In genomic region chr18:59685501-59685900, GRCh38 we compare ENCODE assay signal across 16 cellular contexts. TPM values are rescaled to one million over a fixed set of nuclear protein-coding genes. Genes with fewer than 3 reads are reported as not detected.
DNase-seq lines count a peak whose midpoint lies in the region; ATAC-seq and TF ChIP-seq lines count a peak whose summit lies in the region.
"Had no signal": no experiment of that assay in that cellular context is flagged by ENCODE, and none has a peak within 500 bp of the region (broad histone marks: within the 10 kb centered on the region; RNA-seq: fewer than 3 reads in every experiment).

No MANE protein-coding gene starts in this region.

- peak overlapping the region; percentile 59; the same call in 1 of the 2 replicates for H3K14ac ChIP-seq in IMR-90 (replicated peaks; ENCODE audit: low read depth, low read length)

- peaks cover 55 to 71% of the 10 kb centered on the region in 2 experiments for H3K79me1 ChIP-seq in IMR-90 (ENCODE audit: low read depth in 1 of 2, low read length in 2 of 2)

- H2BK15ac ChIP-seq in IMR-90 (ENCODE audit: low read depth, low read length), result 0 out of 3 replicates have a peak overlapping the region, but pooled peaks have one; percentile 27

- dilution Hi-C loops in IMR-90 (cut with HindIII; ENCODE audit: low sequenced_read_pairs, unreplicated experiment), result no loop called here

- H4K5ac ChIP-seq in IMR-90 (ENCODE audit: low read depth, low read length), result no peak overlapping the region

- H2BK120ac ChIP-seq in IMR-90 (ENCODE audit: low read depth, low read length), result no peak overlapping the region

- no peak overlapping the region for H3K9ac ChIP-seq in IMR-90 (ENCODE audit: low read depth, low read length)

- no peak for TF ChIP-seq POLR2A in IMR-90 (IDR thresholded peaks at IDR 0.05; ENCODE audit: low read depth, low read length)

- CTCF ChIA-PET in IMR-90 (lab: Yijun Ruan, JAX), result interaction anchor here (1.4 to 1.5 kb wide), 2 partner anchors 11 to 138 kb away, joined by 5 read pairs; partner anchors contain the start of gene CCBE1

- H3K4me1 ChIP-seq in IMR-90 (ENCODE audit: control insufficient read depth, insufficient read depth, low read length), result peaks cover 29% of the 10 kb centered on the region

- peak overlapping the region; percentile 71; the same call in 1 of the 2 replicates for H2AK5ac ChIP-seq in IMR-90 (ENCODE audit: low read depth, low read length)

- no peak for TF ChIP-seq CTCF in IMR-90 (conservative IDR thresholded peaks at IDR 0.05; ENCODE audit: low read depth, low read length)
- no peak for TF ChIP-seq CTCF in fibroblast of the aortic adventitia (IDR thresholded peaks at IDR 0.05; ENCODE audit: insufficient read depth, low read length)

- no peak overlapping the region for H4K91ac ChIP-seq in IMR-90 (ENCODE audit: insufficient read depth, low read depth, low read length)

- H2AK9ac ChIP-seq in IMR-90 (replicated peaks; ENCODE audit: low read depth, low read length, poor library complexity), result peak overlapping the region; percentile 8

- in situ Hi-C loops in IMR-90 (cut with MboI; ENCODE audit: low sequenced_read_pairs), result no loop called here

- POLR2A ChIA-PET in IMR-90 (lab: Charles Lee; ENCODE audit: unreplicated experiment), result no interaction called here

- intact Hi-C loops in IMR-90 (cut with micrococcal nuclease) (no loop called here), left colon (cut with DNase I, micrococcal nuclease) (no loop called here)

- H2BK20ac ChIP-seq in IMR-90 (ENCODE audit: low read depth, low read length), result no peak overlapping the region

- no TSS peak for BruUV-seq in IMR-90 (replicated peaks; lab: Mats Ljungman, UMichigan)

- peaks cover 8% of the 10 kb centered on the region; the same call in 1 of the 2 replicates for H4K20me1 ChIP-seq in IMR-90 (ENCODE audit: insufficient read depth, low read length)

- no peak for DNase-seq in IMR-90
- DNase-seq in astrocyte of the hippocampus (ENCODE audit: low read depth, low spot score), result peak; percentile 31
- DNase-seq in fibroblast of the aortic adventitia (ENCODE audit: low read depth), result peak; percentile 45
- DNase-seq in renal cortical epithelial cell (ENCODE audit: low read depth), result peak; percentile 57
- DNase-seq in left colon, result no peak
- DNase-seq in NCI-H524 treated with DMSO at 0.1 percent for 48 hours (lab: John Stamatoyannopoulos, UW), result no peak
- DNase-seq in stimulated activated naive CD4-positive, alpha-beta T cell treated with Interleukin-2 at 50 U/mL for 16 hours (lab: John Stamatoyannopoulos, UW), result no peak
- DNase-seq: ACHN; CD4-positive, CD25-positive, alpha-beta regulatory T cell; H7; NCI-H1930; NCI-H446 treated with DMSO at 0.1 percent for 48 hours; NCI-H82; PC-3 had no signal

- TF ChIP-seq RAD21 in IMR-90 (IDR thresholded peaks at IDR 0.05; ENCODE audit: low read length), result no peak

- H3K18ac ChIP-seq in IMR-90 (ENCODE audit: low read depth, low read length), result no peak overlapping the region; the same call in 1 of the 2 replicates

- H3K36me3 ChIP-seq in IMR-90 (ENCODE audit: control insufficient read depth, insufficient read depth, low read length), result no peaks in the 10 kb centered on the region

- H3K4ac ChIP-seq in IMR-90 (ENCODE audit: low read depth, low read length), result no peak overlapping the region

- H2AFZ ChIP-seq in IMR-90 (replicated peaks; ENCODE audit: low read length, poor library complexity), result peak overlapping the region; percentile 3

- 17% methylated on average over 2 of the region's 4 CpGs; no CpG with 5 or more reads in 1 of the 2 experiments for WGBS in IMR-90 (ENCODE audit: extremely low coverage in 2 of 2, insufficient read length in 1 of 2), 2 experiments

- peak overlapping the region; percentile 10; the same call in 1 of the 2 replicates for H3K4me2 ChIP-seq in IMR-90 (ENCODE audit: low read depth, low read length)

- no peak overlapping the region for H3K4me3 ChIP-seq in IMR-90 (ENCODE audit: insufficient read depth, low read depth, low read length)
- no peak overlapping the region for H3K4me3 ChIP-seq in fibroblast of the aortic adventitia (ENCODE audit: low read depth, low read length)

- no peak overlapping the region for H3K27ac ChIP-seq in IMR-90 (ENCODE audit: insufficient read depth, low read length)
- H3K27ac ChIP-seq: RWPE1 had no signal

- no peaks in the 10 kb centered on the region for H3K27me3 ChIP-seq in IMR-90 (ENCODE audit: control insufficient read depth, insufficient read depth, low read length)

- H3K23ac ChIP-seq in IMR-90 (ENCODE audit: low read depth, low read length), result peak overlapping the region; percentile 56

- ATAC-seq in IMR-90 (ENCODE audit: low read depth) (no peak; the same call in 1 of the 2 replicates), left colon (no peak)
- ATAC-seq: PC-3 had no signal

- no peak overlapping the region for H2BK5ac ChIP-seq in IMR-90 (ENCODE audit: low read depth, low read length, poor library complexity, severe bottlenecking)

- H3K56ac ChIP-seq in IMR-90 (ENCODE audit: extremely low read depth, insufficient read depth, low read length), result no peak overlapping the region; the same call in 1 of the 2 replicates

- no peaks in the 10 kb centered on the region for H3K9me3 ChIP-seq in IMR-90 (ENCODE audit: control insufficient read depth, insufficient read depth, low read length)

- peaks cover 14% of the 10 kb centered on the region for H3K9me1 ChIP-seq in IMR-90 (ENCODE audit: insufficient read depth, low read length)

- peak overlapping the region in 1 of 2 experiments; percentile 51; a peak in 1 of 4 replicates for H4K8ac ChIP-seq in IMR-90 (ENCODE audit: low read depth in 2 of 2, low read length in 2 of 2)

TF ChIP-seq in IMR-90, 13 proteins besides CTCF, POLR2A, EP300 and RAD21:
- TF ChIP-seq CHD1 (IDR thresholded peaks at IDR 0.05; ENCODE audit: low read depth, low read length), result no peak
- no peak for TF ChIP-seq USF2 (IDR thresholded peaks at IDR 0.05; ENCODE audit: low read depth, low read length)
- no peak for TF ChIP-seq RFX5 (IDR thresholded peaks at IDR 0.05; ENCODE audit: low read depth, low read length)
- no peak for TF ChIP-seq RCOR1 (IDR thresholded peaks at IDR 0.05; ENCODE audit: insufficient replicate concordance, low read length)
- no peak for TF ChIP-seq BHLHE40 (IDR thresholded peaks at IDR 0.05; ENCODE audit: low read depth, low read length)
- TF ChIP-seq CEBPB (IDR thresholded peaks at IDR 0.05; ENCODE audit: low read depth, low read length), result no peak
- TF ChIP-seq FOS (IDR thresholded peaks at IDR 0.05; ENCODE audit: low read depth, low read length), result no peak
- no peak for TF ChIP-seq MAFK (IDR thresholded peaks at IDR 0.05; ENCODE audit: low read depth, low read length)
- no peak for TF ChIP-seq MXI1 (IDR thresholded peaks at IDR 0.05; ENCODE audit: borderline replicate concordance, low read depth, low read length)
- TF ChIP-seq SMC3 (IDR thresholded peaks at IDR 0.05; ENCODE audit: low read depth, low read length), result no peak
- no peak for TF ChIP-seq ELK1 (IDR thresholded peaks at IDR 0.05; ENCODE audit: borderline replicate concordance, low read depth, low read length)
- no peak for TF ChIP-seq MAZ (IDR thresholded peaks at IDR 0.05; ENCODE audit: borderline replicate concordance, low read depth, low read length)
- TF ChIP-seq NFE2L2 (IDR thresholded peaks at IDR 0.05; ENCODE audit: low read depth, low read length), result no peak

RNA-seq across cellular contexts. Expression of gene CCBE1, which starts 11.7 kb away (rescaled TPM):
- 93.9 and 148 TPM in 2 replicates for total RNA-seq in IMR-90 (2012; rRNA removed)
- 64.8 and 65.1 TPM in 2 replicates for polyA plus RNA-seq in IMR-90 (2012; rRNA removed)
- 37.7 and 114 TPM in 2 replicates for polyA plus RNA-seq in IMR-90 (2012; cell fraction: cytosol; rRNA removed)
- polyA plus RNA-seq in IMR-90 (2012; cell fraction: nucleus; rRNA removed; ENCODE audit: low replicate concordance), result 22.9 and 25.9 TPM in 2 replicates
- 16.2 and 35.3 TPM in 2 replicates for total RNA-seq in fibroblast of the aortic adventitia (ENCODE audit: low replicate concordance)
- 8.7 and 9.6 TPM in 2 replicates for total RNA-seq in renal cortical epithelial cell
- 1 to 10 TPM in 1 of 2 donors, under 1 TPM in 1; 0.31 to 8.0 TPM for total RNA-seq in left colon
- total RNA-seq: CD4-positive, CD25-positive, alpha-beta regulatory T cell had no signal
- polyA plus RNA-seq: CD4-positive, CD25-positive, alpha-beta regulatory T cell; IgD-negative memory B cell had no signal

Comparison
In these comparisons a context has a peak if more than half of its experiments do, and no peak if none do; other contexts are left out.
1. DNase-seq: peak in astrocyte of the hippocampus (single experiment), fibroblast of the aortic adventitia (single experiment) and renal cortical epithelial cell (single experiment); none in IMR-90 (single experiment), left colon (0 of 2), NCI-H524 treated with DMSO at 0.1 percent for 48 hours (single experiment) and stimulated activated naive CD4-positive, alpha-beta T cell treated with Interleukin-2 at 50 U/mL for 16 hours (single experiment).